ENCODE assay signal across 1 cellular context in the genomic region with DNA sequence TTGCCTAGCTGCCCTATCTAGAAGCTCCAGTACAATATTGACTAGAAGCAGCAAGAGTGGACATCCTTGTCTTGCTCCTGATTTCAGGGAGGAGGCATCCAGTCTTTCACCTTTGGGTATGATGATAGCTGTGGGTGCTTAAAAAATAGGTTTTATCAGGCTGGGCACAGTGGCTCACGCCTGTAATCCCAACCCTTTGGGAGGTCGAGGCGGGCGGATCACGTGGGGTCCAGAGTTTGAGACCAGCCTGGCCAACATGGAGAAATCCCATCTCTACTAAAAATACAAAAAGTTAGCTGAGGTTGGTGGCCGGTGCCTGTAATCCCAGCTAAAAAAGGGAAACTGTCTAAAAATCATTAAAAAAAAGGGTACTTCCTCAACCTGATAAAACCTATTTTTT.
TF ChIP-seq lines count a peak whose summit lies in the region.

No MANE protein-coding gene starts in this region.

TF ChIP-seq in HCT116, 20 proteins besides CTCF, POLR2A, EP300 and RAD21 (continued from another document):
- TF ChIP-seq, protein P1, sequence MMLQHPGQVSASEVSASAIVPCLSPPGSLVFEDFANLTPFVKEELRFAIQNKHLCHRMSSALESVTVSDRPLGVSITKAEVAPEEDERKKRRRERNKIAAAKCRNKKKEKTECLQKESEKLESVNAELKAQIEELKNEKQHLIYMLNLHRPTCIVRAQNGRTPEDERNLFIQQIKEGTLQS (IDR thresholded peaks at IDR 0.05), result no peak
- TF ChIP-seq ZFX (IDR thresholded peaks at IDR 0.05), result no peak
- TF ChIP-seq SP1 (IDR thresholded peaks at IDR 0.05; ENCODE audit: low read depth), result no peak
- TF ChIP-seq CEBPB (IDR thresholded peaks at IDR 0.05; ENCODE audit: low read depth), result no peak
- no peak for TF ChIP-seq ZNF274 (IDR thresholded peaks at IDR 0.05; ENCODE audit: low read depth, low read length)
- no peak for TF ChIP-seq EZH2 (IDR thresholded peaks at IDR 0.05)
- TF ChIP-seq FOSL1 (IDR thresholded peaks at IDR 0.05; ENCODE audit: low read depth), result no peak
- TF ChIP-seq ELF1 (IDR thresholded peaks at IDR 0.05; ENCODE audit: borderline replicate concordance, low read depth), result no peak
- no peak for TF ChIP-seq YY1 (IDR thresholded peaks at IDR 0.05; ENCODE audit: extremely low read depth, insufficient replicate concordance, low read depth, low read length)
- TF ChIP-seq, protein P2, sequence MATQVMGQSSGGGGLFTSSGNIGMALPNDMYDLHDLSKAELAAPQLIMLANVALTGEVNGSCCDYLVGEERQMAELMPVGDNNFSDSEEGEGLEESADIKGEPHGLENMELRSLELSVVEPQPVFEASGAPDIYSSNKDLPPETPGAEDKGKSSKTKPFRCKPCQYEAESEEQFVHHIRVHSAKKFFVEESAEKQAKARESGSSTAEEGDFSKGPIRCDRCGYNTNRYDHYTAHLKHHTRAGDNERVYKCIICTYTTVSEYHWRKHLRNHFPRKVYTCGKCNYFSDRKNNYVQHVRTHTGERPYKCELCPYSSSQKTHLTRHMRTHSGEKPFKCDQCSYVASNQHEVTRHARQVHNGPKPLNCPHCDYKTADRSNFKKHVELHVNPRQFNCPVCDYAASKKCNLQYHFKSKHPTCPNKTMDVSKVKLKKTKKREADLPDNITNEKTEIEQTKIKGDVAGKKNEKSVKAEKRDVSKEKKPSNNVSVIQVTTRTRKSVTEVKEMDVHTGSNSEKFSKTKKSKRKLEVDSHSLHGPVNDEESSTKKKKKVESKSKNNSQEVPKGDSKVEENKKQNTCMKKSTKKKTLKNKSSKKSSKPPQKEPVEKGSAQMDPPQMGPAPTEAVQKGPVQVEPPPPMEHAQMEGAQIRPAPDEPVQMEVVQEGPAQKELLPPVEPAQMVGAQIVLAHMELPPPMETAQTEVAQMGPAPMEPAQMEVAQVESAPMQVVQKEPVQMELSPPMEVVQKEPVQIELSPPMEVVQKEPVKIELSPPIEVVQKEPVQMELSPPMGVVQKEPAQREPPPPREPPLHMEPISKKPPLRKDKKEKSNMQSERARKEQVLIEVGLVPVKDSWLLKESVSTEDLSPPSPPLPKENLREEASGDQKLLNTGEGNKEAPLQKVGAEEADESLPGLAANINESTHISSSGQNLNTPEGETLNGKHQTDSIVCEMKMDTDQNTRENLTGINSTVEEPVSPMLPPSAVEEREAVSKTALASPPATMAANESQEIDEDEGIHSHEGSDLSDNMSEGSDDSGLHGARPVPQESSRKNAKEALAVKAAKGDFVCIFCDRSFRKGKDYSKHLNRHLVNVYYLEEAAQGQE (IDR thresholded peaks at IDR 0.05; ENCODE audit: low read depth), result no peak
